In genomic region chr20:31968299-31969126, GRCh38 we compare ENCODE assay signal across 1 cellular context.
TF ChIP-seq lines count a peak whose summit lies in the region.

No MANE protein-coding gene starts in this region.

TF ChIP-seq in K562, 482 proteins besides CTCF, POLR2A, EP300 and RAD21 (continued from another document and continues in another):
- TF ChIP-seq ZBTB1 (CRISPR knock-in tag; IDR thresholded peaks at IDR 0.05; ENCODE audit: borderline replicate concordance, low read depth) (peak; percentile 98), UBTF (IDR thresholded peaks at IDR 0.05; ENCODE audit: borderline replicate concordance in 1 of 2, low read depth in 2 of 2, low read length in 2 of 2) (peak; percentile 75 to 85; a peak in 2 of 4 replicates), ZNF668 (CRISPR knock-in tag; IDR thresholded peaks at IDR 0.05) (peak; percentile 79; the same call in 1 of the 2 replicates), BRD4 (IDR thresholded peaks at IDR 0.05) (no peak), ILK (tag; IDR thresholded peaks at IDR 0.05; ENCODE audit: borderline replicate concordance, low read depth) (no peak), SUPT5H (IDR thresholded peaks at IDR 0.05) (no peak), MXI1 (IDR thresholded peaks at IDR 0.05; ENCODE audit: low read depth, low read length) (peak; percentile 86), ZNF282 (CRISPR knock-in tag; IDR thresholded peaks at IDR 0.05) (peak; percentile 100), ZNF766 (CRISPR knock-in tag; conservative IDR thresholded peaks at IDR 0.05) (peak; percentile 98), HDAC1 (IDR thresholded peaks at IDR 0.05) (peak in 1 of 2 experiments; percentile 98; a peak in 2 of 4 replicates), TEAD4 (IDR thresholded peaks at IDR 0.05; ENCODE audit: low read length) (0 out of 2 replicates have a peak, but pooled peaks have one; percentile 28), TEAD4 (CRISPR knock-in tag; IDR thresholded peaks at IDR 0.05; ENCODE audit: borderline replicate concordance) (peak; percentile 100), TCF7 (IDR thresholded peaks at IDR 0.05; ENCODE audit: borderline replicate concordance) (0 out of 2 replicates have a peak, but pooled peaks have one; percentile 37), STAG1 (CRISPR knock-in tag; IDR thresholded peaks at IDR 0.05; ENCODE audit: borderline replicate concordance) (peak; percentile 100), ZNF445 (CRISPR knock-in tag; IDR thresholded peaks at IDR 0.05; ENCODE audit: low read depth) (no peak), ZNF644 (tag; IDR thresholded peaks at IDR 0.05; ENCODE audit: low read depth) (peak; percentile 99), ZBTB11 (CRISPR knock-in tag; IDR thresholded peaks at IDR 0.05) (peak in 1 of 3 experiments; percentile 86; a peak in 2 of 6 replicates), FOXP4 (CRISPR knock-in tag; IDR thresholded peaks at IDR 0.05; ENCODE audit: borderline replicate concordance) (peak; percentile 100), KLF1 (tag; IDR thresholded peaks at IDR 0.05) (0 out of 2 replicates have a peak, but pooled peaks have one; percentile 36), ZNF584 (CRISPR knock-in tag; IDR thresholded peaks at IDR 0.05; ENCODE audit: low read depth) (peak; percentile 93; the same call in 1 of the 2 replicates), ATF1 (CRISPR knock-in tag; IDR thresholded peaks at IDR 0.05) (peak; percentile 89), ATF1 (tag; IDR thresholded peaks at IDR 0.05) (peak; percentile 24; the same call in 1 of the 2 replicates), SMAD4 (CRISPR knock-in tag; conservative IDR thresholded peaks at IDR 0.05) (peak; percentile 96), ZBTB40 (IDR thresholded peaks at IDR 0.05) (peak; percentile 94), ZBTB40 (CRISPR knock-in tag; IDR thresholded peaks at IDR 0.05) (peak; percentile 91)
- TF ChIP-seq, protein P1, sequence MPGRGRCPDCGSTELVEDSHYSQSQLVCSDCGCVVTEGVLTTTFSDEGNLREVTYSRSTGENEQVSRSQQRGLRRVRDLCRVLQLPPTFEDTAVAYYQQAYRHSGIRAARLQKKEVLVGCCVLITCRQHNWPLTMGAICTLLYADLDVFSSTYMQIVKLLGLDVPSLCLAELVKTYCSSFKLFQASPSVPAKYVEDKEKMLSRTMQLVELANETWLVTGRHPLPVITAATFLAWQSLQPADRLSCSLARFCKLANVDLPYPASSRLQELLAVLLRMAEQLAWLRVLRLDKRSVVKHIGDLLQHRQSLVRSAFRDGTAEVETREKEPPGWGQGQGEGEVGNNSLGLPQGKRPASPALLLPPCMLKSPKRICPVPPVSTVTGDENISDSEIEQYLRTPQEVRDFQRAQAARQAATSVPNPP (IDR thresholded peaks at IDR 0.05; ENCODE audit: borderline replicate concordance, insufficient read depth, insufficient read length): no peak
- TF ChIP-seq, protein P2, sequence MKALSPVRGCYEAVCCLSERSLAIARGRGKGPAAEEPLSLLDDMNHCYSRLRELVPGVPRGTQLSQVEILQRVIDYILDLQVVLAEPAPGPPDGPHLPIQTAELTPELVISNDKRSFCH (CRISPR knock-in tag; IDR thresholded peaks at IDR 0.05): no peak
- TF ChIP-seq, protein P2 (tag; IDR thresholded peaks at IDR 0.05): peak; percentile 87
- TF ChIP-seq, protein P3, sequence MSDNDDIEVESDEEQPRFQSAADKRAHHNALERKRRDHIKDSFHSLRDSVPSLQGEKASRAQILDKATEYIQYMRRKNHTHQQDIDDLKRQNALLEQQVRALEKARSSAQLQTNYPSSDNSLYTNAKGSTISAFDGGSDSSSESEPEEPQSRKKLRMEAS (CRISPR knock-in tag; IDR thresholded peaks at IDR 0.05): peak; percentile 91
- TF ChIP-seq, protein P4, sequence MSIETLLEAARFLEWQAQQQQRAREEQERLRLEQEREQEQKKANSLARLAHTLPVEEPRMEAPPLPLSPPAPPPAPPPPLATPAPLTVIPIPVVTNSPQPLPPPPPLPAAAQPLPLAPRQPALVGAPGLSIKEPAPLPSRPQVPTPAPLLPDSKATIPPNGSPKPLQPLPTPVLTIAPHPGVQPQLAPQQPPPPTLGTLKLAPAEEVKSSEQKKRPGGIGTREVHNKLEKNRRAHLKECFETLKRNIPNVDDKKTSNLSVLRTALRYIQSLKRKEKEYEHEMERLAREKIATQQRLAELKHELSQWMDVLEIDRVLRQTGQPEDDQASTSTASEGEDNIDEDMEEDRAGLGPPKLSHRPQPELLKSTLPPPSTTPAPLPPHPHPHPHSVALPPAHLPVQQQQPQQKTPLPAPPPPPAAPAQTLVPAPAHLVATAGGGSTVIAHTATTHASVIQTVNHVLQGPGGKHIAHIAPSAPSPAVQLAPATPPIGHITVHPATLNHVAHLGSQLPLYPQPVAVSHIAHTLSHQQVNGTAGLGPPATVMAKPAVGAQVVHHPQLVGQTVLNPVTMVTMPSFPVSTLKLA (conservative IDR thresholded peaks at IDR 0.05): peak; percentile 73 to 92
